In genomic region chr6:69487688-69488087, GRCh38 we compare ENCODE assay signal across 13 cellular contexts.
DNase-seq lines count a peak whose midpoint lies in the region; ATAC-seq and TF ChIP-seq lines count a peak whose summit lies in the region.
"Had no signal": no experiment of that assay in that cellular context is flagged by ENCODE, and none has a peak within 500 bp of the region (broad histone marks: within the 10 kb centered on the region; RNA-seq: fewer than 3 reads in every experiment).

No MANE protein-coding gene starts in this region.

- H3K36me3 ChIP-seq in WERI-Rb-1 = no peaks in the 10 kb centered on the region
- H3K36me3 ChIP-seq in psoas muscle (ENCODE audit: insufficient read depth in 1 of 2, low read depth in 1 of 2) = no peaks in the 10 kb centered on the region
- no peaks in the 10 kb centered on the region for H3K36me3 ChIP-seq in tibial nerve

- H3K27me3 ChIP-seq in WERI-Rb-1 (ENCODE audit: insufficient read depth, low read depth, severe bottlenecking) = no peaks in the 10 kb centered on the region
- no peaks in the 10 kb centered on the region for H3K27me3 ChIP-seq in psoas muscle (ENCODE audit: insufficient read depth in 3 of 3, low read length in 2 of 3)
- H3K27me3 ChIP-seq in tibial nerve = no peaks in the 10 kb centered on the region

- DNase-seq in SIG-M5 treated with dmso at 0.1 percent for 504 hours (lab: John Stamatoyannopoulos, UW; ENCODE audit: unreplicated experiment) (peak; percentile 1), SIG-M5 (lab: John Stamatoyannopoulos, UW) (no peak), LNCaP clone FGC (ENCODE audit: low read depth) (no peak), WERI-Rb-1 (no peak), psoas muscle (no peak), tibial nerve (ENCODE audit: low spot score in 2 of 2) (no peak), D341Med (ENCODE audit: low spot score) (no peak)
- DNase-seq: amniotic stem cell; naive B cell; NCI-H69; stimulated activated naive CD4-positive, alpha-beta T cell; T1000 had no signal

- TF ChIP-seq CTCF in LNCaP clone FGC (IDR thresholded peaks at IDR 0.05; ENCODE audit: control insufficient read depth, extremely low read depth, insufficient read depth) (peak; percentile 35), WERI-Rb-1 (IDR thresholded peaks at IDR 0.05; ENCODE audit: low read depth, low read length) (0 out of 2 replicates have a peak, but pooled peaks have one; percentile 5), psoas muscle (IDR thresholded peaks at IDR 0.05) (peak; percentile 14), tibial nerve (IDR thresholded peaks at IDR 0.05) (no peak)

- ATAC-seq in psoas muscle (no peak), GM21737 (IDR thresholded peaks at IDR 0.05; ENCODE audit: unreplicated experiment) (no peak)

- no peak for TF ChIP-seq EP300 in tibial nerve (IDR thresholded peaks at IDR 0.05)

- H3K9me3 ChIP-seq in WERI-Rb-1 (ENCODE audit: severe bottlenecking) (peaks cover 6% of the 10 kb centered on the region), psoas muscle (peaks cover 5% of the 10 kb centered on the region), tibial nerve (peaks cover 0 to 9% (median 0%) of the 10 kb centered on the region in 4 donors)

- TF ChIP-seq POLR2A in tibial nerve (IDR thresholded peaks at IDR 0.05) = no peak

- H3K4me1 ChIP-seq in psoas muscle (no peaks in the 10 kb centered on the region), tibial nerve (no peaks in the 10 kb centered on the region)

- no peak overlapping the region for H3K27ac ChIP-seq in WERI-Rb-1
- no peak overlapping the region for H3K27ac ChIP-seq in psoas muscle
- no peak overlapping the region for H3K27ac ChIP-seq in tibial nerve

- H3K4me3 ChIP-seq in LNCaP clone FGC (ENCODE audit: low read depth, low read length) = no peak overlapping the region
- H3K4me3 ChIP-seq in WERI-Rb-1 (ENCODE audit: low read depth, low read length) = no peak overlapping the region
- H3K4me3 ChIP-seq in psoas muscle = no peak overlapping the region
- H3K4me3 ChIP-seq in tibial nerve = no peak overlapping the region

- intact Hi-C loops in psoas muscle (cut with DNase I) = no loop called here

Comparison
In these comparisons a context has a peak if more than half of its experiments do, and no peak if none do; other contexts are left out.
1. CTCF ChIP-seq: peak in LNCaP clone FGC (single experiment), WERI-Rb-1 (single experiment) and psoas muscle (single experiment); none in tibial nerve (0 of 5).